16 cellular contexts compared by ENCODE assay signal in genomic region chr3:66957357-66957756, GRCh38. TPM values are rescaled to one million over a fixed set of nuclear protein-coding genes. Genes with fewer than 3 reads are reported as not detected.
DNase-seq lines count a peak whose midpoint lies in the region; ATAC-seq, FAIRE-seq and TF ChIP-seq lines count a peak whose summit lies in the region.
"Had no signal": no experiment of that assay in that cellular context is flagged by ENCODE, and none has a peak within 500 bp of the region (broad histone marks: within the 10 kb centered on the region; RNA-seq: fewer than 3 reads in every experiment).

No MANE protein-coding gene starts in this region.

- no TSS peak for BruUV-seq in HepG2 (replicated peaks; lab: Mats Ljungman, UMichigan)

- H4K20me1 ChIP-seq in HepG2 (ENCODE audit: insufficient read depth, low read length), result no peaks in the 10 kb centered on the region
- H4K20me1 ChIP-seq: BLaER1 had no signal

- no peak for FAIRE-seq in HepG2 (lab: Jason Lieb, UNC)
- no peak for FAIRE-seq in H54 (lab: Jason Lieb, UNC)
- FAIRE-seq: H1 had no signal

- in situ Hi-C loops in HepG2 (cut with HindIII; ENCODE audit: extremely low pct_ligation_motif_present, low pct_unique_long_range_greater_than_20kb), result loop anchor here (25.0 kb wide), 1 partner anchor 405 kb away; no protein-coding TSS in a partner anchor
- in situ Hi-C loops in transverse colon (cut with MboI; ENCODE audit: low pct_ligation_motif_present in 1 of 4, low pct_unique_long_range_greater_than_20kb in 1 of 4, low sequenced_read_pairs in 3 of 4), result loop anchor here in 2 of 4 donors (25.0 kb wide), 1 partner anchor 1930 kb away; no protein-coding TSS in a partner anchor

- TF ChIP-seq POLR2A in HepG2 (IDR thresholded peaks at IDR 0.05; ENCODE audit: insufficient read depth in 1 of 2, low read depth in 2 of 2, low read length in 2 of 2) (no peak), right lobe of liver (IDR thresholded peaks at IDR 0.05) (no peak), transverse colon (IDR thresholded peaks at IDR 0.05) (no peak), H54 (IDR thresholded peaks at IDR 0.05; ENCODE audit: low read depth, low read length) (no peak)

- DNase-seq in HepG2 (ENCODE audit: low spot score), result no peak
- DNase-seq in right lobe of liver, result no peak
- DNase-seq in kidney glomerular epithelial cell (lab: John Stamatoyannopoulos, UW), result peak; percentile 2
- no peak for DNase-seq in mucosa of descending colon
- DNase-seq in transverse colon, result peak; percentile 15
- no peak for DNase-seq in H54 (ENCODE audit: insufficient read length, low spot score)
- no peak for DNase-seq in stimulated activated CD4-positive, alpha-beta T cell treated with anti-CD3 and anti-CD28 coated beads, Interleukin-15, amount 100 ng/mL, for 24 hours
- DNase-seq in DMS53 treated with DMSO at 0.1 percent for 48 hours (lab: John Stamatoyannopoulos, UW; ENCODE audit: unreplicated experiment), result no peak
- DNase-seq: 8988T; CD4-positive, alpha-beta memory T cell; DMS153; DMS79 treated with DMSO at 0.1 percent for 48 hours; GF-D8 had no signal

- peaks cover 0 to 8% of the 10 kb centered on the region in 2 experiments; a peak in 1 of 5 replicates for H3K27me3 ChIP-seq in HepG2 (ENCODE audit: control insufficient read depth in 1 of 2, insufficient read depth in 2 of 2, low read length in 2 of 2)
- no peaks in the 10 kb centered on the region for H3K27me3 ChIP-seq in right lobe of liver
- H3K27me3 ChIP-seq in transverse colon, result no peaks in the 10 kb centered on the region
- H3K27me3 ChIP-seq: BLaER1 had no signal

- intact Hi-C loops in HepG2 (cut with micrococcal nuclease; ENCODE audit: unreplicated experiment) (no loop called here), right lobe of liver (cut with DNase I) (no loop called here), mucosa of descending colon (cut with DNase I, micrococcal nuclease) (no loop called here), transverse colon (cut with DNase I; ENCODE audit: low total_unique reads) (no loop called here)

- no peaks in the 10 kb centered on the region for H3K36me3 ChIP-seq in HepG2 (replicated peaks in 1 of 2; ENCODE audit: control insufficient read depth in 1 of 2, insufficient read depth in 2 of 2, low read length in 2 of 2)
- no peaks in the 10 kb centered on the region for H3K36me3 ChIP-seq in right lobe of liver
- no peaks in the 10 kb centered on the region for H3K36me3 ChIP-seq in mucosa of descending colon (ENCODE audit: low read depth)
- no peaks in the 10 kb centered on the region for H3K36me3 ChIP-seq in transverse colon
- H3K36me3 ChIP-seq: BLaER1, HAP-1 had no signal

- CTCF ChIA-PET in HepG2 (lab: Yijun Ruan, JAX; ENCODE audit: low intra/inter-chr PET ratio, low total read pairs), result no interaction called here

- no peak overlapping the region for H3K4me2 ChIP-seq in HepG2 (ENCODE audit: low read depth, low read length)
- H3K4me2 ChIP-seq: BLaER1 had no signal

- TF ChIP-seq EP300 in HepG2 (IDR thresholded peaks at IDR 0.05; ENCODE audit: low read depth in 2 of 2, low read length in 2 of 2), result no peak
- no peak for TF ChIP-seq EP300 in HepG2 (CRISPR knock-in tag; IDR thresholded peaks at IDR 0.05; ENCODE audit: borderline replicate concordance)
- no peak for TF ChIP-seq EP300 in transverse colon (IDR thresholded peaks at IDR 0.05; ENCODE audit: low read depth)

- TF ChIP-seq CTCF in HepG2 (CRISPR knock-in tag; IDR thresholded peaks at IDR 0.05) (no peak), right lobe of liver (IDR thresholded peaks at IDR 0.05) (no peak), mucosa of descending colon (IDR thresholded peaks at IDR 0.05) (no peak), transverse colon (IDR thresholded peaks at IDR 0.05) (no peak)

- TF ChIP-seq RAD21 in HepG2 (CRISPR knock-in tag; IDR thresholded peaks at IDR 0.05), result no peak

- POLR2A ChIA-PET in HepG2 (lab: Yijun Ruan, JAX), result no interaction called here

- H2AFZ ChIP-seq in HepG2 (ENCODE audit: low read length), result no peak overlapping the region

- no peaks in the 10 kb centered on the region for H3K9me3 ChIP-seq in HepG2 (ENCODE audit: low read length)
- H3K9me3 ChIP-seq in right lobe of liver, result no peaks in the 10 kb centered on the region
- H3K9me3 ChIP-seq in mucosa of descending colon, result no peaks in the 10 kb centered on the region
- H3K9me3 ChIP-seq in transverse colon, result no peaks in the 10 kb centered on the region
- H3K9me3 ChIP-seq: BLaER1, HAP-1 had no signal

- no peaks in the 10 kb centered on the region for H3K79me2 ChIP-seq in HepG2 (ENCODE audit: insufficient read depth, low read length)

- ATAC-seq in HepG2, result peak; percentile 73
- no peak for ATAC-seq in right lobe of liver
- ATAC-seq in mucosa of descending colon, result peak; percentile 68

- H3K9ac ChIP-seq in HepG2 (ENCODE audit: insufficient read depth, low read depth, low read length), result no peak overlapping the region
- H3K9ac ChIP-seq: BLaER1 had no signal

- no peak overlapping the region for H3K4me3 ChIP-seq in HepG2 (replicated peaks in 1 of 3; ENCODE audit: insufficient read depth in 1 of 3, low read depth in 2 of 3, low read length in 3 of 3)
- H3K4me3 ChIP-seq in right lobe of liver, result no peak overlapping the region
- H3K4me3 ChIP-seq in mucosa of descending colon, result no peak overlapping the region
- H3K4me3 ChIP-seq in transverse colon, result no peak overlapping the region
- H3K4me3 ChIP-seq: BLaER1, HAP-1 had no signal

- H3K27ac ChIP-seq in HepG2 (ENCODE audit: extremely low read length, insufficient read depth, low read length) (no peak overlapping the region), right lobe of liver (no peak overlapping the region), transverse colon (no peak overlapping the region)
- H3K27ac ChIP-seq: BLaER1 had no signal

- 10% methylated on average over 5 of the region's 5 CpGs for WGBS in HepG2 (ENCODE audit: low lambda C conversion rate)
- WGBS in right lobe of liver (ENCODE audit: insufficient coverage, low coverage, low lambda C conversion rate, missing lambda C conversion rate), result 55% methylated on average over 5 of the region's 5 CpGs
- 52 to 59% methylated on average over 5 of the region's 5 CpGs for WGBS in transverse colon (ENCODE audit: low coverage in 1 of 2), 2 donors

- H3K4me1 ChIP-seq in HepG2 (ENCODE audit: insufficient read depth, low read length) (no peaks in the 10 kb centered on the region), right lobe of liver (no peaks in the 10 kb centered on the region), mucosa of descending colon (ENCODE audit: low read depth) (peaks cover 9% of the 10 kb centered on the region), transverse colon (peaks cover 0 to 24% (median 17%) of the 10 kb centered on the region in 4 donors)
- H3K4me1 ChIP-seq: BLaER1, HAP-1 had no signal

TF ChIP-seq in HepG2, 621 proteins besides CTCF, POLR2A, EP300 and RAD21 (continues in another document):
- no peak for TF ChIP-seq ATAD3A (CRISPR knock-in tag; IDR thresholded peaks at IDR 0.05)
- TF ChIP-seq ZNF879 (CRISPR knock-in tag; IDR thresholded peaks at IDR 0.05), result no peak
- TF ChIP-seq JUNB (CRISPR knock-in tag; IDR thresholded peaks at IDR 0.05; ENCODE audit: borderline replicate concordance), result no peak
- TF ChIP-seq MIER2 (CRISPR knock-in tag; IDR thresholded peaks at IDR 0.05), result no peak

RNA-seq across cellular contexts. Expression of gene KBTBD8, which starts 40.8 kb away (rescaled TPM):
- total RNA-seq in HepG2 (2016; rRNA removed; fragmentation: Illumina TruSeq; extraction: Trizol), result 7.6 and 16.2 TPM in 2 replicates
- 0.53 and 0.81 TPM in 2 replicates for total RNA-seq in HepG2 (2016; cell fraction: cytosol; rRNA removed; fragmentation: Illumina TruSeq; extraction: Trizol; ENCODE audit: low read depth)
- total RNA-seq in HepG2 (2016; cell fraction: insoluble cytoplasmic fraction; rRNA removed; fragmentation: Illumina TruSeq; extraction: Trizol), result 7.1 and 13.9 TPM in 2 replicates
- total RNA-seq in HepG2 (2016; cell fraction: membrane; rRNA removed; fragmentation: Illumina TruSeq; extraction: Trizol), result 2.3 and 4.2 TPM in 2 replicates
- total RNA-seq in HepG2 (2016; cell fraction: nucleus; rRNA removed; fragmentation: Illumina TruSeq; extraction: Trizol), result 5.5 and 7.7 TPM in 2 replicates
- polyA plus RNA-seq in HepG2 (2011; rRNA removed), result 0.81 and 1.1 TPM in 2 replicates
- 0.27 and 0.29 TPM in 2 replicates for polyA plus RNA-seq in HepG2 (2011; cell fraction: cytosol; rRNA removed)
- 0.17 and 0.40 TPM in 2 replicates for polyA plus RNA-seq in HepG2 (2011; cell fraction: nucleus; rRNA removed)
- 0.59 and 0.76 TPM in 2 replicates for polyA plus RNA-seq in HepG2 (2012)
- 0.17 and 0.29 TPM in 2 replicates for polyA plus RNA-seq in HepG2 (2016; cell fraction: cytosol; fragmentation: Illumina TruSeq; extraction: Trizol; ENCODE audit: low read depth)
- polyA plus RNA-seq in HepG2 (2016; cell fraction: insoluble cytoplasmic fraction; fragmentation: Illumina TruSeq; extraction: Trizol; ENCODE audit: low read depth), result 5.0 and 5.8 TPM in 2 replicates
- 0.65 and 0.88 TPM in 2 replicates for polyA plus RNA-seq in HepG2 (2016; cell fraction: membrane; fragmentation: Illumina TruSeq; extraction: Trizol; ENCODE audit: low read depth)
- 4.1 and 5.3 TPM in 2 replicates for polyA plus RNA-seq in HepG2 (2016; cell fraction: nucleus; fragmentation: Illumina TruSeq; extraction: Trizol; ENCODE audit: insufficient read depth, low read depth)
- polyA minus RNA-seq in HepG2 (2011; rRNA and poly(A)+ RNA removed; ENCODE audit: low replicate concordance), result 2.5 TPM in 1 of 2 replicates, not detected in the other
- polyA minus RNA-seq in HepG2 (2011; cell fraction: cytosol; rRNA and poly(A)+ RNA removed), result 0.40 and 0.79 TPM in 2 replicates
- 2.1 and 4.6 TPM in 2 replicates for polyA minus RNA-seq in HepG2 (2011; cell fraction: nucleus; rRNA and poly(A)+ RNA removed)
- 1 to 10 TPM in 4 of 6 experiments, under 1 TPM in 2; 0.50 to 2.2 (median 1.2) TPM for total RNA-seq in right lobe of liver
- 1 to 10 TPM; 1.9 to 2.7 (median 2.5) TPM for total RNA-seq in mucosa of descending colon
- total RNA-seq in transverse colon, result 1 to 10 TPM in 2 of 4 donors, not detected in 2; 1.5 to 3.3 TPM

Comparison
In these comparisons a context has a peak if more than half of its experiments do, and no peak if none do; other contexts are left out.
1. ATAC-seq: peak in HepG2 (single experiment) and mucosa of descending colon (single experiment); none in right lobe of liver (0 of 4).
2. DNase-seq: peak in kidney glomerular epithelial cell (single experiment) and transverse colon (single experiment); none in HepG2 (single experiment), right lobe of liver (0 of 3), mucosa of descending colon (0 of 3), H54 (single experiment), stimulated activated CD4-positive, alpha-beta T cell treated with anti-CD3 and anti-CD28 coated beads, Interleukin-15, amount 100 ng/mL, for 24 hours (single experiment) and DMS53 treated with DMSO at 0.1 percent for 48 hours (single experiment).